ENCODE assay signal across 8 cellular contexts in the genomic region with DNA sequence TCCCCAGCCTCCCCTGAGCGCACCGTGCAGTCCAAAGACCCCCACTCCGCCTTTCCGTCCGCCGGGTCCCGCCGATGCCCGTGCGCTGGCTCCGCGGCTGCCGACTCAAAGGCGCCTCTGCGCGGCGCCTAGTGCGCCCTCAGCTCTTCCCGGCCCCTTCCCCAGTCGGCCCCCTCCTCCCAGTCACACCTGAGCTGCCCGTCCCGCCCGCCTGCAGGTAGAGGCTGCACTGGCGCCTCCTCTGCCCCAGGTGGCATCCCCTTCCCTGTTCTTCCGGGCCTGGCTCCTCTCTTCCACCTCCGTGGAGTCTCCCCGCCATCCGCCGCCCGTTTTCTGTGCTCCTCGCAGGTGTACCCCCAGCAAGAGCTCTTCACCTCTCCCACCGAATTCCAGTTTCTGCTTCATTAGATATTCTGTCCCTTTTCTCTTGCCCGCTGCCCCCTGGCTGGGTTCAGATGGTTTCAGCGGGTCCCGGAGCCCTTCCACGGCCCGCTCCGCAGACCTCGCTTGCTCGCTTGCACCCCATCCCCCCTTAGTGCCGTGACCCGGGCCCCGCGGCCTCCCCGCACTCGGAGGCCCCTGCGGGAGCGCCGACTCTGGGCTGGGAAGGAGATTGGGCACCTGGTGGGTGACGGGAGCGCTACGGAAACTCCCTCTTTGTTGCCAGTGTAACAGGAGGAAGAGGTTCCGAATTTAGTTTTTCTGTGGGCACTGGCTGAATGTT. TPM values are rescaled to one million over a fixed set of nuclear protein-coding genes. Genes with fewer than 3 reads are reported as not detected.
DNase-seq lines count a peak whose midpoint lies in the region; ATAC-seq, FAIRE-seq and TF ChIP-seq lines count a peak whose summit lies in the region.

No MANE protein-coding gene starts in this region.

- DNase-seq in DMS153 (lab: John Stamatoyannopoulos, UW) = peak; percentile 78
- peak; percentile 52 for DNase-seq in LNCaP clone FGC (ENCODE audit: low read depth)
- DNase-seq in T-helper 1 cell = peak; percentile 17 to 48 (median 32)
- DNase-seq in astrocyte (ENCODE audit: low read depth) = no peak
- peak; percentile 48 to 61 for DNase-seq in hippocampal formation (lab: John Stamatoyannopoulos, UW)
- DNase-seq in retinal pigment epithelial cell (ENCODE audit: low read depth) = no peak
- DNase-seq in OCI-M2 (lab: John Stamatoyannopoulos, UW; ENCODE audit: unreplicated experiment) = no peak

- peak; percentile 22 for ATAC-seq in GM21717 (IDR thresholded peaks at IDR 0.05; ENCODE audit: unreplicated experiment)

- H3K27ac Mint-ChIP-seq in astrocyte (ENCODE audit: unreplicated experiment) = peak overlapping the region; percentile 73

- peak overlapping the region; percentile 72 for H3K9ac ChIP-seq in astrocyte (ENCODE audit: low read length)

- no peak overlapping the region for H3K27ac ChIP-seq in astrocyte (ENCODE audit: low read depth, low read length)

- no peaks in the 10 kb centered on the region for H3K9me3 Mint-ChIP-seq in astrocyte (ENCODE audit: unreplicated experiment)

- H2AFZ ChIP-seq in astrocyte (ENCODE audit: low read depth, low read length) = peak overlapping the region; percentile 70

- H4K20me1 ChIP-seq in astrocyte (ENCODE audit: insufficient read depth, low read length) = peaks cover 11% of the 10 kb centered on the region

- no peaks in the 10 kb centered on the region for H3K27me3 Mint-ChIP-seq in astrocyte (ENCODE audit: low read depth, unreplicated experiment)

- no peaks in the 10 kb centered on the region for H3K36me3 ChIP-seq in astrocyte (ENCODE audit: insufficient read depth, low read length)

- FAIRE-seq in astrocyte (lab: Jason Lieb, UNC) = no peak

- TF ChIP-seq CTCF in LNCaP clone FGC (IDR thresholded peaks at IDR 0.05; ENCODE audit: control insufficient read depth, extremely low read depth, insufficient read depth) = peak; percentile 64
- TF ChIP-seq CTCF in astrocyte (IDR thresholded peaks at IDR 0.05; ENCODE audit: insufficient read depth, low read depth, low read length) = no peak
- TF ChIP-seq CTCF in retinal pigment epithelial cell (conservative IDR thresholded peaks at IDR 0.05; ENCODE audit: low read depth, low read length) = no peak

- no peaks in the 10 kb centered on the region for H3K9me3 ChIP-seq in astrocyte (ENCODE audit: insufficient read depth, low read depth, low read length)

- H3K4me3 Mint-ChIP-seq in astrocyte (ENCODE audit: unreplicated experiment) = peak overlapping the region; percentile 94

- no peaks in the 10 kb centered on the region for H3K36me3 Mint-ChIP-seq in astrocyte (ENCODE audit: low read depth, unreplicated experiment)

- H3K4me2 ChIP-seq in astrocyte (ENCODE audit: low read length) = peak overlapping the region; percentile 97

- peaks cover 8% of the 10 kb centered on the region for H3K27me3 ChIP-seq in astrocyte (ENCODE audit: insufficient read depth, low read length)

- peaks cover 16% of the 10 kb centered on the region for H3K4me1 ChIP-seq in astrocyte (ENCODE audit: insufficient read depth, low read length)

- H3K4me1 Mint-ChIP-seq in astrocyte (ENCODE audit: low read depth, unreplicated experiment) = peaks cover 44% of the 10 kb centered on the region

- H3K79me2 ChIP-seq in astrocyte (ENCODE audit: insufficient read depth, low read length) = peaks cover 3% of the 10 kb centered on the region

- H3K4me3 ChIP-seq in LNCaP clone FGC (ENCODE audit: low read depth, low read length) (peak overlapping the region; percentile 80), astrocyte (ENCODE audit: insufficient read depth, low read depth, low read length) (peak overlapping the region; percentile 73), retinal pigment epithelial cell (ENCODE audit: low read length) (peak overlapping the region; percentile 78)

RNA-seq across cellular contexts. Expression of gene SLC44A1, which starts 0.7 kb away (rescaled TPM):
- total RNA-seq in astrocyte = 43.8 and 46.9 TPM in 2 replicates

Comparison
In these comparisons a context has a peak if more than half of its experiments do, and no peak if none do; other contexts are left out.
1. DNase-seq: peak in DMS153 (single experiment), LNCaP clone FGC (single experiment), T-helper 1 cell (5 of 5) and hippocampal formation (2 of 2); none in astrocyte (single experiment), retinal pigment epithelial cell (single experiment) and OCI-M2 (single experiment).
2. Peak in every context shown above with its lines, with median percentiles within 50 percentile points of each other: H3K4me3 ChIP-seq.